9 cellular contexts compared by ENCODE assay signal in the genomic region with DNA sequence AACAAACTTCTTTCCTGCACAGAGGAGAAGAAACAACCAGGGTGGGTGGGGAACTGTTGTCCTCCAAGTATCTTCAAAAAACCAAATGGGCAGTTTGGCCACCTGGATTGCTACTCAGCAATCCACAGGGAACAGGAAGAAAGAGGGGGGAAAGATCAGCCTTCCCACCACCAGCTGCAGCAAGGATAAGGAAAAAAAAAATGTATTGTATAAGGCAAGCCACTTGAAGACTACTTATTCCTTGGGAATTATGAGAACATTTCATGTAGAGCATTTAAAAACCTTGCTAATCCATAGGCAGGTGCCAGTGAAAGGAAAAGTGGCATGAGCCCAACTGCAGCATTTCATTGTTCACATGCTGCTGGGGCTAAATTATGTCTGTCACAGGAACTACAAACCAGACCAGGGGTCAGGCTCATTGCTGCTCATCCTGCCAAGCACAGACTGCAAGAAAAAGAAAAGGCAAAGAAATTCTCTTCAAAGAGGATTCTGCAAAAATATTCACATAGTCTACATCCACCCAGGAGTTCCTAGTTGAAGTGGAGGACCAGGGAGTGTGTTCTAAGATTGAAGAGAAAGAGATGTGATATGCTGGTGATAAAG. TPM values are rescaled to one million over a fixed set of nuclear protein-coding genes. Genes with fewer than 3 reads are reported as not detected.
A peak's percentile ranks its signal among the peaks of the same experiment; 100 is the strongest.
DNase-seq lines count a peak whose midpoint lies in the region; ATAC-seq and TF ChIP-seq lines count a peak whose summit lies in the region.
"Had no signal": no experiment of that assay in that cellular context is flagged by ENCODE, and none has a peak within 500 bp of the region (broad histone marks: within the 10 kb centered on the region; RNA-seq: fewer than 3 reads in every experiment).

No MANE protein-coding gene starts in this region.

- peak overlapping the region; percentile 85 for H3K4me2 ChIP-seq in neural progenitor cell

- H3K4me1 Mint-ChIP-seq in CD8-positive, alpha-beta memory T cell = peaks cover 5 to 24% (median 6%) of the 10 kb centered on the region in 3 donors
- peaks cover 28% of the 10 kb centered on the region for H3K4me1 Mint-ChIP-seq in neural progenitor cell

- no peaks in the 10 kb centered on the region for H3K27me3 Mint-ChIP-seq in CD8-positive, alpha-beta memory T cell
- H3K27me3 Mint-ChIP-seq in neural progenitor cell (ENCODE audit: insufficient read depth, low read depth) = peaks cover 3% of the 10 kb centered on the region

- H3K27me3 ChIP-seq in CD8-positive, alpha-beta memory T cell (ENCODE audit: insufficient read depth, low read length, poor library complexity, severe bottlenecking) = no peaks in the 10 kb centered on the region
- H3K27me3 ChIP-seq in HAP-1 (ENCODE audit: low read depth) (no peaks in the 10 kb centered on the region), neural progenitor cell (peaks cover 17% of the 10 kb centered on the region)

- peaks cover 29% of the 10 kb centered on the region for H3K79me2 ChIP-seq in neural progenitor cell (ENCODE audit: low read depth)

- H3K4me3 Mint-ChIP-seq in CD8-positive, alpha-beta memory T cell = peak overlapping the region in 4 of 7 donors; percentile 26 to 49 (median 46)
- no peak overlapping the region for H3K4me3 Mint-ChIP-seq in neural progenitor cell

- no peaks in the 10 kb centered on the region for H3K9me3 ChIP-seq in CD8-positive, alpha-beta memory T cell (ENCODE audit: low read length)
- H3K9me3 ChIP-seq in HAP-1 (no peaks in the 10 kb centered on the region), neural progenitor cell (ENCODE audit: low read depth) (no peaks in the 10 kb centered on the region)

- no peak overlapping the region for H3K9ac ChIP-seq in neural progenitor cell

- H3K4me3 ChIP-seq in CD8-positive, alpha-beta memory T cell (ENCODE audit: low read length) = no peak overlapping the region
- H3K4me3 ChIP-seq in HAP-1 (no peak overlapping the region), astrocyte of the cerebellum (ENCODE audit: low read depth, low read length) (peak overlapping the region; percentile 90), neural progenitor cell (no peak overlapping the region)

- CTCF ChIA-PET in CD8-positive, alpha-beta memory T cell (lab: Charles Lee) = interaction anchor here (0.9 kb wide), 1 partner anchor 202 kb away, joined by 3 read pairs; no protein-coding TSS in a partner anchor

- ATAC-seq in HG03025 (IDR thresholded peaks at IDR 0.05; ENCODE audit: low FRiP score, unreplicated experiment) = no peak
- no peak for ATAC-seq in HG03280 (IDR thresholded peaks at IDR 0.05; ENCODE audit: unreplicated experiment)

- POLR2A ChIA-PET in CD8-positive, alpha-beta memory T cell (lab: Charles Lee) = no interaction called here

- no peaks in the 10 kb centered on the region for H3K9me3 Mint-ChIP-seq in CD8-positive, alpha-beta memory T cell
- H3K9me3 Mint-ChIP-seq in neural progenitor cell = peaks cover 2% of the 10 kb centered on the region

- H3K27ac Mint-ChIP-seq in CD8-positive, alpha-beta memory T cell = peak overlapping the region in 6 of 8 donors; percentile 29 to 78 (median 57)
- H3K27ac Mint-ChIP-seq in neural progenitor cell = no peak overlapping the region

- no peaks in the 10 kb centered on the region for H4K20me1 ChIP-seq in neural progenitor cell (ENCODE audit: low read depth)

- H3F3A ChIP-seq in neural progenitor cell (ENCODE audit: low read depth) = peaks cover 8% of the 10 kb centered on the region

- in situ Hi-C loops in HAP-1 (cut with MboI; ENCODE audit: low sequenced_read_pairs) = no loop called here
- in situ Hi-C loops in astrocyte of the cerebellum (cut with HindIII; ENCODE audit: low sequenced_read_pairs) = no loop called here

- H3K4me1 ChIP-seq in CD8-positive, alpha-beta memory T cell (ENCODE audit: insufficient read depth, low read length) = peaks cover 34% of the 10 kb centered on the region
- H3K4me1 ChIP-seq in HAP-1 (peaks cover 26% of the 10 kb centered on the region), neural progenitor cell (peaks cover 18% of the 10 kb centered on the region)

- H3K36me3 Mint-ChIP-seq in CD8-positive, alpha-beta memory T cell = peaks cover 0 to 12% (median 10%) of the 10 kb centered on the region in 3 donors
- H3K36me3 Mint-ChIP-seq in neural progenitor cell = peaks cover 12% of the 10 kb centered on the region

- DNase-seq in CD8-positive, alpha-beta memory T cell = no peak
- DNase-seq in HAP-1 (ENCODE audit: low spot score in 2 of 2) (peak; percentile 18 to 28), astrocyte of the cerebellum (ENCODE audit: low read depth) (no peak), neural progenitor cell (ENCODE audit: low spot score) (peak; percentile 9), NCI-H1048 (lab: John Stamatoyannopoulos, UW) (no peak), HPDE6-E6E7 (ENCODE audit: extremely low spot score) (no peak)

- H2AFZ ChIP-seq in neural progenitor cell (replicated peaks) = no peak overlapping the region

- H3K36me3 ChIP-seq in CD8-positive, alpha-beta memory T cell (ENCODE audit: insufficient read depth, low read length) = no peaks in the 10 kb centered on the region
- peaks cover 15% of the 10 kb centered on the region for H3K36me3 ChIP-seq in HAP-1 (replicated peaks)
- H3K36me3 ChIP-seq in neural progenitor cell = peaks cover 7% of the 10 kb centered on the region

- TF ChIP-seq CTCF in astrocyte of the cerebellum (IDR thresholded peaks at IDR 0.05; ENCODE audit: low read depth, low read length, missing control alignments) = no peak
- no peak for TF ChIP-seq CTCF in neural progenitor cell (IDR thresholded peaks at IDR 0.05)

- no peak overlapping the region for H3K27ac ChIP-seq in CD8-positive, alpha-beta memory T cell (ENCODE audit: low read depth, low read length)
- no peak overlapping the region for H3K27ac ChIP-seq in neural progenitor cell
- H3K27ac ChIP-seq: epithelial cell of prostate had no signal

RNA-seq across cellular contexts. Expression of a gene that starts 2.2 kb away (rescaled TPM):
- 10 to 100 TPM; 15.7 to 17.1 TPM for total RNA-seq in CD8-positive, alpha-beta memory T cell
- 5.1 TPM for polyA plus RNA-seq in CD8-positive, alpha-beta memory T cell
- 3.6 and 12.3 TPM in 2 replicates for total RNA-seq in neural progenitor cell (ENCODE audit: low replicate concordance)

Comparison
In these comparisons a context has a peak if more than half of its experiments do, and no peak if none do; other contexts are left out.
1. DNase-seq: peak in HAP-1 (2 of 2) and neural progenitor cell (single experiment); none in CD8-positive, alpha-beta memory T cell (0 of 5), astrocyte of the cerebellum (single experiment), NCI-H1048 (single experiment) and HPDE6-E6E7 (single experiment).